Comparison of ENCODE assay signal across 3 cellular contexts in genomic region chr5:95379133-95379532, GRCh38.
TF ChIP-seq lines count a peak whose summit lies in the region.

No MANE protein-coding gene starts in this region.

TF ChIP-seq in HepG2, 621 proteins besides CTCF, POLR2A, EP300 and RAD21 (continues in another document):
- TF ChIP-seq, protein P1, sequence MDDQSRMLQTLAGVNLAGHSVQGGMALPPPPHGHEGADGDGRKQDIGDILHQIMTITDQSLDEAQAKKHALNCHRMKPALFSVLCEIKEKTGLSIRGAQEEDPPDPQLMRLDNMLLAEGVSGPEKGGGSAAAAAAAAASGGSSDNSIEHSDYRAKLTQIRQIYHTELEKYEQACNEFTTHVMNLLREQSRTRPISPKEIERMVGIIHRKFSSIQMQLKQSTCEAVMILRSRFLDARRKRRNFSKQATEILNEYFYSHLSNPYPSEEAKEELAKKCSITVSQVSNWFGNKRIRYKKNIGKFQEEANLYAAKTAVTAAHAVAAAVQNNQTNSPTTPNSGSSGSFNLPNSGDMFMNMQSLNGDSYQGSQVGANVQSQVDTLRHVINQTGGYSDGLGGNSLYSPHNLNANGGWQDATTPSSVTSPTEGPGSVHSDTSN (CRISPR knock-in tag; IDR thresholded peaks at IDR 0.05; ENCODE audit: borderline replicate concordance) = no peak
- TF ChIP-seq SMARCE1 (IDR thresholded peaks at IDR 0.05; ENCODE audit: borderline replicate concordance) = no peak
- no peak for TF ChIP-seq EED (CRISPR knock-in tag; IDR thresholded peaks at IDR 0.05)
- TF ChIP-seq ZNF691 (CRISPR knock-in tag; IDR thresholded peaks at IDR 0.05; ENCODE audit: borderline replicate concordance, low read depth) = no peak
- no peak for TF ChIP-seq BCL3 (CRISPR knock-in tag; IDR thresholded peaks at IDR 0.05)
- TF ChIP-seq MAFF (IDR thresholded peaks at IDR 0.05; ENCODE audit: low read depth, low read length) = peak; percentile 98
- TF ChIP-seq ZNF552 (CRISPR knock-in tag; IDR thresholded peaks at IDR 0.05; ENCODE audit: borderline replicate concordance) = no peak
- TF ChIP-seq TOPORS (CRISPR knock-in tag; IDR thresholded peaks at IDR 0.05) = no peak
- TF ChIP-seq TEAD3 (CRISPR knock-in tag; optimal IDR thresholded peaks at IDR 0.05; ENCODE audit: borderline replicate concordance) = no peak
- no peak for TF ChIP-seq ZMYM2 (CRISPR knock-in tag; IDR thresholded peaks at IDR 0.05)
- TF ChIP-seq ZNF687 (CRISPR knock-in tag; IDR thresholded peaks at IDR 0.05) = no peak
- TF ChIP-seq PHF8 (CRISPR knock-in tag; IDR thresholded peaks at IDR 0.05) = no peak

TF ChIP-seq in IMR-90, 13 proteins besides CTCF, POLR2A, EP300 and RAD21:
- TF ChIP-seq MAFK (IDR thresholded peaks at IDR 0.05; ENCODE audit: low read depth, low read length) (peak; percentile 98), MXI1 (IDR thresholded peaks at IDR 0.05; ENCODE audit: borderline replicate concordance, low read depth, low read length) (no peak)
TF ChIP-seq in IMR-90: peak in this region for 1.

TF ChIP-seq in H1, 55 proteins besides CTCF, POLR2A, EP300 and RAD21:
- peak; percentile 92 for TF ChIP-seq MAFK (IDR thresholded peaks at IDR 0.05; ENCODE audit: low read depth, low read length)
- TF ChIP-seq HDAC6 (IDR thresholded peaks at IDR 0.05; ENCODE audit: low read depth, low read length) = no peak
